In genomic region chr16:12800751-12801308, GRCh38 we compare ENCODE assay signal across 16 cellular contexts. TPM values are rescaled to one million over a fixed set of nuclear protein-coding genes. Genes with fewer than 3 reads are reported as not detected.
A peak's percentile ranks its signal among the peaks of the same experiment; 100 is the strongest.
DNase-seq lines count a peak whose midpoint lies in the region; TF ChIP-seq lines count a peak whose summit lies in the region.
"Had no signal": no experiment of that assay in that cellular context is flagged by ENCODE, and none has a peak within 500 bp of the region (broad histone marks: within the 10 kb centered on the region; RNA-seq: fewer than 3 reads in every experiment).

No MANE protein-coding gene starts in this region.

- H4K8ac ChIP-seq in trophoblast cell (ENCODE audit: low read depth, low read length), result no peak overlapping the region

- H3K18ac ChIP-seq in trophoblast cell (ENCODE audit: low read length), result peak overlapping the region; percentile 14

- DNase-seq in CD1c-positive myeloid dendritic cell (ENCODE audit: extremely low spot score) (peak; percentile 75), PC-9 (no peak), epithelial cell of prostate (ENCODE audit: low read depth, low spot score) (no peak), trophoblast cell (no peak), NCI-H2196 treated with DMSO at 0.1 percent for 48 hours (lab: John Stamatoyannopoulos, UW; ENCODE audit: unreplicated experiment) (no peak), HEK293T (ENCODE audit: extremely low spot score) (no peak), glomerular visceral epithelial cell (ENCODE audit: extremely low spot score) (no peak), putamen (ENCODE audit: low spot score) (no peak)
- DNase-seq: activated CD4-positive, alpha-beta T cell treated with anti-CD3 and anti-CD28 coated beads for 36 hours; caudate nucleus; DMS153; NCI-H146; NCI-H345; SHP77 treated with DMSO at 0.1 percent for 48 hours; T-helper 9 cell had no signal

- no TSS peak for BruUV-seq in PC-9 (replicated peaks; lab: Mats Ljungman, UMichigan)

- no peak overlapping the region for H3K9ac ChIP-seq in trophoblast cell (ENCODE audit: low read length)

- CTCF ChIA-PET in PC-9 (lab: Charles Lee), result no interaction called here
- CTCF ChIA-PET in HEK293T (lab: Yijun Ruan, JAX), result no interaction called here

- peaks cover 29% of the 10 kb centered on the region for H3F3A ChIP-seq in PC-9 (ENCODE audit: insufficient read depth, low read depth)

- peaks cover 5% of the 10 kb centered on the region for H3K79me1 ChIP-seq in trophoblast cell (ENCODE audit: low read length)

- peak overlapping the region; percentile 99 for H3K27ac ChIP-seq in PC-9
- H3K27ac ChIP-seq in epithelial cell of prostate, result peak overlapping the region; percentile 35
- no peak overlapping the region for H3K27ac ChIP-seq in trophoblast cell (ENCODE audit: low read depth, low read length)

- intact Hi-C loops in PC-9 (cut with micrococcal nuclease; ENCODE audit: unreplicated experiment), result loop anchor here (1.0 to 5.0 kb wide), 7 partner anchors 33 to 651 kb away; no protein-coding TSS in a partner anchor

- TF ChIP-seq CTCF in PC-9 (conservative IDR thresholded peaks at IDR 0.05), result no peak

- H3K4me2 ChIP-seq in PC-9, result peak overlapping the region; percentile 94
- no peak overlapping the region for H3K4me2 ChIP-seq in trophoblast cell (ENCODE audit: low read length)
- H3K4me2 ChIP-seq: GM23338 had no signal

- peaks cover 43% of the 10 kb centered on the region for H3K4me1 ChIP-seq in PC-9 (replicated peaks; ENCODE audit: insufficient read depth)
- peaks cover 10 to 12% of the 10 kb centered on the region in 2 experiments for H3K4me1 ChIP-seq in trophoblast cell (ENCODE audit: control insufficient read depth in 1 of 2, insufficient read depth in 2 of 2, low read length in 2 of 2)

- H3K9me3 ChIP-seq in PC-9 (ENCODE audit: insufficient read depth, low read depth) (no peaks in the 10 kb centered on the region), trophoblast cell (ENCODE audit: insufficient read depth, low read depth, low read length) (peaks cover 2% of the 10 kb centered on the region)

- no peak overlapping the region for H4K12ac ChIP-seq in trophoblast cell (ENCODE audit: low read depth, low read length)

- H2BK5ac ChIP-seq in trophoblast cell (ENCODE audit: low read depth, low read length, poor library complexity), result no peak overlapping the region

- H4K91ac ChIP-seq in trophoblast cell (ENCODE audit: low read depth, low read length), result no peak overlapping the region

- H2BK120ac ChIP-seq in trophoblast cell (ENCODE audit: insufficient read depth, low read length, poor library complexity), result no peak overlapping the region

- H3K4ac ChIP-seq in trophoblast cell (ENCODE audit: low read depth, low read length), result no peak overlapping the region

- WGBS in trophoblast cell (ENCODE audit: extremely low coverage, insufficient coverage, insufficient read length), result no CpG with 5 or more reads among the region's 6 CpGs

- H2BK12ac ChIP-seq in trophoblast cell (ENCODE audit: low read length), result no peak overlapping the region

- POLR2A ChIA-PET in PC-9 (lab: Charles Lee; ENCODE audit: unreplicated experiment), result interaction anchor here (0.6 to 1.2 kb wide), 7 partner anchors 16 to 768 kb away, joined by 4 to 27 read pairs (median 4); partner anchors contain the start of gene SHISA9
- POLR2A ChIA-PET in HEK293T (lab: Yijun Ruan, JAX), result no interaction called here

- H4K20me1 ChIP-seq in PC-9 (ENCODE audit: insufficient read depth), result no peaks in the 10 kb centered on the region

- H3K79me2 ChIP-seq in PC-9 (ENCODE audit: low read depth), result peaks cover 71% of the 10 kb centered on the region
- H3K79me2 ChIP-seq in trophoblast cell (ENCODE audit: control insufficient read depth, insufficient read depth, low read length, poor library complexity), result peaks cover 2% of the 10 kb centered on the region

- H3K23ac ChIP-seq in trophoblast cell (ENCODE audit: low read length), result no peak overlapping the region

- H3K9me2 ChIP-seq in PC-9 (ENCODE audit: insufficient read depth), result no peaks in the 10 kb centered on the region

- no peaks in the 10 kb centered on the region for H3K27me3 ChIP-seq in PC-9 (ENCODE audit: insufficient read depth, low read depth)
- no peaks in the 10 kb centered on the region for H3K27me3 ChIP-seq in trophoblast cell (ENCODE audit: insufficient read depth, low read length)

- H3K4me3 ChIP-seq in PC-9 (peak overlapping the region; percentile 97; the same call in 1 of the 2 replicates), trophoblast cell (ENCODE audit: low read depth, low read length) (no peak overlapping the region)
- H3K4me3 ChIP-seq: GM23338 had no signal

- H3K36me3 ChIP-seq in PC-9 (ENCODE audit: low read depth) (peaks cover 9% of the 10 kb centered on the region), trophoblast cell (ENCODE audit: control insufficient read depth in 1 of 2, insufficient read depth in 2 of 2, low read length in 2 of 2) (no peaks in the 10 kb centered on the region)

- no peak overlapping the region for H2AK5ac ChIP-seq in trophoblast cell (ENCODE audit: low read length)

- no peak overlapping the region for H3K14ac ChIP-seq in trophoblast cell (ENCODE audit: low read length)

- H2AFZ ChIP-seq in PC-9, result no peak overlapping the region
- no peak overlapping the region for H2AFZ ChIP-seq in trophoblast cell (ENCODE audit: insufficient read depth, low read length, poor library complexity)
- H2AFZ ChIP-seq: GM23338 had no signal

TF ChIP-seq in HEK293T, 16 proteins besides CTCF, POLR2A, EP300 and RAD21:
- TF ChIP-seq LEF1 (IDR thresholded peaks at IDR 0.05; ENCODE audit: borderline replicate concordance), result no peak
- TF ChIP-seq SP1 (IDR thresholded peaks at IDR 0.05), result no peak
- TF ChIP-seq FOXM1 (IDR thresholded peaks at IDR 0.05; ENCODE audit: borderline replicate concordance), result no peak
- no peak for TF ChIP-seq ELF4 (IDR thresholded peaks at IDR 0.05)
- TF ChIP-seq PKNOX1 (IDR thresholded peaks at IDR 0.05), result no peak
- no peak for TF ChIP-seq BHLHE40 (IDR thresholded peaks at IDR 0.05; ENCODE audit: borderline replicate concordance)
- TF ChIP-seq TARDBP (IDR thresholded peaks at IDR 0.05), result no peak
- no peak for TF ChIP-seq FOXK2 (IDR thresholded peaks at IDR 0.05)
- no peak for TF ChIP-seq HDGF (IDR thresholded peaks at IDR 0.05; ENCODE audit: borderline replicate concordance)
- TF ChIP-seq SUZ12 (IDR thresholded peaks at IDR 0.05), result no peak
- TF ChIP-seq L3MBTL2 (conservative IDR thresholded peaks at IDR 0.05), result no peak
- no peak for TF ChIP-seq FOXA1 (IDR thresholded peaks at IDR 0.05)
- no peak for TF ChIP-seq ARNT (IDR thresholded peaks at IDR 0.05)
- no peak for TF ChIP-seq NFRKB (IDR thresholded peaks at IDR 0.05)
- TF ChIP-seq ZNF384 (IDR thresholded peaks at IDR 0.05), result no peak
- TF ChIP-seq CTBP1 (IDR thresholded peaks at IDR 0.05; ENCODE audit: borderline replicate concordance), result no peak

RNA-seq across cellular contexts. Expression of gene CPPED1, which starts 2.9 kb away (rescaled TPM):
- total RNA-seq in PC-9 (2021), result 52.8 and 66.9 TPM in 2 replicates
- polyA plus RNA-seq in trophoblast cell (2013), result 14.5 and 15.6 TPM in 2 replicates
